32 cellular contexts compared by ENCODE assay signal in genomic region chr20:4763776-4764525, GRCh38. TPM values are rescaled to one million over a fixed set of nuclear protein-coding genes. Genes with fewer than 3 reads are reported as not detected.
A peak's percentile ranks its signal among the peaks of the same experiment; 100 is the strongest.
DNase-seq lines count a peak whose midpoint lies in the region; ATAC-seq, FAIRE-seq and TF ChIP-seq lines count a peak whose summit lies in the region.
"Had no signal": no experiment of that assay in that cellular context is flagged by ENCODE, and none has a peak within 500 bp of the region (broad histone marks: within the 10 kb centered on the region; RNA-seq: fewer than 3 reads in every experiment).

No MANE protein-coding gene starts in this region.

- no peak for ATAC-seq in pancreas
- ATAC-seq: activated CD4-positive, alpha-beta T cell treated with anti-CD3 and anti-CD28 coated beads for 36 hours; body of pancreas; GM23338; left lobe of liver; natural killer cell; T-cell had no signal

- H3F3A ChIP-seq in PC-9 (ENCODE audit: insufficient read depth, low read depth) = peaks cover 9% of the 10 kb centered on the region; the same call in 1 of the 2 replicates

- peak; percentile 5 for DNase-seq in GF-D8 (lab: John Stamatoyannopoulos, UW)
- DNase-seq in NOMO-1 (lab: John Stamatoyannopoulos, UW; ENCODE audit: unreplicated experiment in 2 of 2) = peak; percentile 25 to 69
- DNase-seq in epithelial cell of esophagus (ENCODE audit: low read depth) = peak; percentile 65
- peak; percentile 56 for DNase-seq in pons (ENCODE audit: low spot score)
- no peak for DNase-seq in RCC 7860 (ENCODE audit: low spot score)
- DNase-seq in PC-9 = no peak
- DNase-seq in pancreas = no peak
- DNase-seq: activated CD4-positive, alpha-beta T cell treated with anti-CD3 and anti-CD28 coated beads for 36 hours; activated T-cell treated with anti-CD3 and anti-CD28 coated beads, Interleukin-2, amount 50 U/mL, for 24 hours; CD4-positive, alpha-beta memory T cell; effector CD8-positive, alpha-beta T cell; foreskin melanocyte; natural killer cell; NCI-H1048; NCI-H2081; NCI-H82; SHP77 treated with DMSO at 0.1 percent for 48 hours; stimulated activated CD4-positive, alpha-beta T cell treated with anti-CD3 and anti-CD28 coated beads, Interleukin-4, amount 100 ng/mL, for 1 hour; stimulated activated naive CD4-positive, alpha-beta T cell; T-cell; testis had no signal

- peaks cover 15% of the 10 kb centered on the region for H3K4me1 ChIP-seq in PC-9 (replicated peaks; ENCODE audit: insufficient read depth)
- peaks cover 0 to 4% (median 4%) of the 10 kb centered on the region in 3 donors for H3K4me1 ChIP-seq in pancreas

- POLR2A ChIA-PET in PC-9 (lab: Charles Lee; ENCODE audit: unreplicated experiment) = interaction anchor here (0.7 kb wide), 1 partner anchor 185 kb away, joined by 3 read pairs; no protein-coding TSS in a partner anchor

- no peaks in the 10 kb centered on the region for H3K27me3 ChIP-seq in PC-9 (ENCODE audit: insufficient read depth, low read depth)
- no peaks in the 10 kb centered on the region for H3K27me3 ChIP-seq in pancreas
- H3K27me3 ChIP-seq: body of pancreas, right atrium auricular region, testis, vagina had no signal

- H4K20me1 ChIP-seq in PC-9 (ENCODE audit: insufficient read depth) = no peaks in the 10 kb centered on the region

- WGBS in pancreas, 2 donors = 63 to 65% methylated on average over 3 of the region's 3 CpGs

- H3K9me2 ChIP-seq in PC-9 (ENCODE audit: insufficient read depth) = no peaks in the 10 kb centered on the region

- no peak overlapping the region for H3K4me3 ChIP-seq in epithelial cell of esophagus (ENCODE audit: low read length)
- H3K4me3 ChIP-seq in PC-9 = no peak overlapping the region
- no peak overlapping the region for H3K4me3 ChIP-seq in pancreas
- H3K4me3 ChIP-seq: body of pancreas, GM23338, right atrium auricular region, testis, vagina had no signal

- no TSS peak for BruUV-seq in PC-9 (replicated peaks; lab: Mats Ljungman, UMichigan)

- H3K27ac ChIP-seq in PC-9 = no peak overlapping the region
- no peak overlapping the region for H3K27ac ChIP-seq in pancreas
- H3K27ac ChIP-seq: body of pancreas, KMS-11, right atrium auricular region, testis, vagina had no signal

- H3K79me2 ChIP-seq in PC-9 (ENCODE audit: low read depth) = no peaks in the 10 kb centered on the region

- TF ChIP-seq CTCF in epithelial cell of esophagus (IDR thresholded peaks at IDR 0.05; ENCODE audit: insufficient read depth, low read depth, low read length, missing control alignments) (no peak), PC-9 (conservative IDR thresholded peaks at IDR 0.05) (no peak), pancreas (IDR thresholded peaks at IDR 0.05) (no peak)

- H3K36me3 ChIP-seq in PC-9 (ENCODE audit: low read depth) (no peaks in the 10 kb centered on the region), pancreas (no peaks in the 10 kb centered on the region)
- H3K36me3 ChIP-seq: right atrium auricular region, vagina had no signal

- no peak overlapping the region for H2AFZ ChIP-seq in PC-9
- H2AFZ ChIP-seq: GM23338 had no signal

- intact Hi-C loops in PC-9 (cut with micrococcal nuclease; ENCODE audit: unreplicated experiment) = no loop called here
- intact Hi-C loops in pancreas (cut with DNase I) = no loop called here

- CTCF ChIA-PET in PC-9 (lab: Charles Lee) = no interaction called here

- FAIRE-seq in RCC 7860 (lab: Jason Lieb, UNC) = no peak
- FAIRE-seq in pancreas (lab: Jason Lieb, UNC) = no peak
- FAIRE-seq: HTR-8/SVneo had no signal

- no peak overlapping the region for H3K4me2 ChIP-seq in PC-9
- H3K4me2 ChIP-seq: GM23338, KMS-11 had no signal

- H3K9me3 ChIP-seq in PC-9 (ENCODE audit: insufficient read depth, low read depth) (no peaks in the 10 kb centered on the region), pancreas (no peaks in the 10 kb centered on the region)
- H3K9me3 ChIP-seq: body of pancreas, right atrium auricular region, testis, vagina had no signal

RNA-seq across cellular contexts. Expression of gene PRND, which starts 42.2 kb away (rescaled TPM):
- total RNA-seq in PC-9 (2021) (not detected in 2 replicates), pancreas (under 1 TPM in 1 of 6 donors, not detected in 5; 0.24 TPM)
- not detected for polyA plus RNA-seq in pancreas
- total RNA-seq: activated CD4-positive, alpha-beta T cell treated with anti-CD3 and anti-CD28 coated beads for 36 hours; activated CD8-positive, alpha-beta memory T cell treated with anti-CD3 and anti-CD28 coated beads for 36 hours; body of pancreas; CD4-positive, alpha-beta memory T cell; G401; left lobe of liver; natural killer cell; osteoblast; right atrium auricular region; T-cell; vagina had no signal
- polyA plus RNA-seq: esophagus, GM23338 had no signal

RNA-seq across cellular contexts. Expression of gene RASSF2, which starts 59.5 kb away (rescaled TPM):
- total RNA-seq in PC-9 (2021) (8.2 and 9.4 TPM in 2 replicates), pancreas (1 to 10 TPM in 4 of 6 donors, under 1 TPM in 2; 0.46 to 8.1 (median 2.4) TPM)
- 1 to 10 TPM; 1.2 to 1.6 TPM for polyA plus RNA-seq in pancreas

Comparison
In these comparisons a context has a peak if more than half of its experiments do, and no peak if none do; other contexts are left out.
1. DNase-seq: peak in GF-D8 (single experiment), NOMO-1 (2 of 2), epithelial cell of esophagus (single experiment) and pons (single experiment); none in RCC 7860 (single experiment), PC-9 (0 of 2) and pancreas (0 of 6).